24 cellular contexts compared by ENCODE assay signal in the genomic region with DNA sequence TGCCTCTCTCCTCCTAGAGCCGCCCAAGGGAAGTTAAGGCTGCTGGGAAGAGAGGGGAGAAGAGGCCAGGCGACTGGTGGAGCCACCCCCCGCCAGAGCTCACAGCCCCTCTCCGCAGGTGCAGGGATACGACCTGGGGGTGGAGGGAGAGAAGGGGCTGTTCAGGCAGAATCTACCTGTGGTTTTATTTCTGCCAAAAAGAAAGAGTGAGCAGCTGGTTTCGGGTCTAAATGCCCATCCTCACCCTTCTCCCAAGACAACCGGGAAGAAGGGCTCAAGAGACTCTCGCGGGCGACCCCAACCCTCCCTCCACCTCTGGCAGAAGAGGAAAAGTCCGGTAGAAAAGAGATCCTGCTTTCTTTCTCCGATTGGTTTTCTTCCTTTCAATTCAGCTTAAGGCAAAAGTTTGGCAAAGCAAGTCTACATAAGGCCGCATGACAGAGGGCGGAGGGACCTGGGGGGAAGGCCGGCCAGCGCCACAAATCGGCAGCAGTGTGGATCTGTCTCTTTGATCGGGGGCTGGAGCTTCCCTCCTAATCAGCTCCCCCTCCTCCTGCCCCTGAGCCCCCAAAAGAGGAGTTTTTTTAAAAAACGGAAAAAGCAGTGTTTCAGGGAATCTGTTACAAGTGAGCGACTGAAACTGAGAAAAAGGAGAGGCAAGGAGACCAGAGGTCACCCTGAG. TPM values are rescaled to one million over a fixed set of nuclear protein-coding genes. Genes with fewer than 3 reads are reported as not detected.
DNase-seq lines count a peak whose midpoint lies in the region; ATAC-seq, FAIRE-seq and TF ChIP-seq lines count a peak whose summit lies in the region.
"Had no signal": no experiment of that assay in that cellular context is flagged by ENCODE, and none has a peak within 500 bp of the region (broad histone marks: within the 10 kb centered on the region; RNA-seq: fewer than 3 reads in every experiment).

No MANE protein-coding gene starts in this region.

- H3K27ac Mint-ChIP-seq in activated naive CD4-positive, alpha-beta T cell treated with anti-CD3 and anti-CD28 coated beads, Interleukin-2, amount 10 ng/mL, durations not matched to agents 7 days and 5 days = peak overlapping the region; percentile 76
- no peak overlapping the region for H3K27ac Mint-ChIP-seq in neural progenitor cell
- no peak overlapping the region for H3K27ac Mint-ChIP-seq in Caco-2 (ENCODE audit: unreplicated experiment)

- H3K9me3 ChIP-seq in K562 (replicated peaks; ENCODE audit: control insufficient read depth, insufficient read depth, low read depth, low read length) = no peaks in the 10 kb centered on the region
- H3K9me3 ChIP-seq in neural progenitor cell (ENCODE audit: low read depth) = no peaks in the 10 kb centered on the region
- H3K9me3 ChIP-seq in Caco-2 = no peaks in the 10 kb centered on the region
- H3K9me3 ChIP-seq: HAP-1, left lung, mucosa of descending colon, pancreas had no signal

- WGBS in K562 (ENCODE audit: insufficient coverage, low coverage, missing lambda C conversion rate) = 68% methylated on average over 20 of the region's 20 CpGs

- H3K4me3 Mint-ChIP-seq in activated naive CD4-positive, alpha-beta T cell treated with anti-CD3 and anti-CD28 coated beads, Interleukin-2, amount 10 ng/mL, durations not matched to agents 7 days and 5 days = no peak overlapping the region
- H3K4me3 Mint-ChIP-seq in neural progenitor cell (no peak overlapping the region), Caco-2 (ENCODE audit: unreplicated experiment) (no peak overlapping the region)
- H3K4me3 Mint-ChIP-seq: activated B cell treated with CpG ODN at 0.5 μM for 24 hours had no signal

- H3K4me3 ChIP-seq in H7 (ENCODE audit: insufficient read depth, low read depth, low read length) (no peak overlapping the region), K562 (no peak overlapping the region), neural progenitor cell (no peak overlapping the region), Caco-2 (ENCODE audit: low read depth, low read length) (no peak overlapping the region)
- H3K4me3 ChIP-seq: HAP-1, left lung, mucosa of descending colon, pancreas had no signal

- intact Hi-C loops in K562 (cut with micrococcal nuclease) = no loop called here
- intact Hi-C loops in Caco-2 (cut with micrococcal nuclease; ENCODE audit: unreplicated experiment) = no loop called here

- no peak for TF ChIP-seq POLR2A in K562 (conservative IDR thresholded peaks at IDR 0.05)

- peaks cover 9% of the 10 kb centered on the region for H3K9me1 ChIP-seq in K562 (ENCODE audit: control insufficient read depth, insufficient read depth, low read length)

- H3K36me3 ChIP-seq in H7 (replicated peaks; ENCODE audit: control insufficient read depth, insufficient read depth, low read length) (no peaks in the 10 kb centered on the region), K562 (ENCODE audit: control insufficient read depth, insufficient read depth, low read length) (peaks cover 68% of the 10 kb centered on the region), neural progenitor cell (no peaks in the 10 kb centered on the region), Caco-2 (ENCODE audit: control insufficient read depth, insufficient read depth, low read length) (no peaks in the 10 kb centered on the region)
- H3K36me3 ChIP-seq: pancreas had no signal

- H3K27me3 Mint-ChIP-seq in activated naive CD4-positive, alpha-beta T cell treated with anti-CD3 and anti-CD28 coated beads, Interleukin-2, amount 10 ng/mL, durations not matched to agents 7 days and 5 days = no peaks in the 10 kb centered on the region
- H3K27me3 Mint-ChIP-seq in neural progenitor cell (ENCODE audit: insufficient read depth, low read depth) = peaks cover 5% of the 10 kb centered on the region
- no peaks in the 10 kb centered on the region for H3K27me3 Mint-ChIP-seq in Caco-2 (ENCODE audit: insufficient read depth, unreplicated experiment)
- H3K27me3 Mint-ChIP-seq: activated B cell treated with CpG ODN at 0.5 μM for 24 hours had no signal

- H3K36me3 Mint-ChIP-seq in activated naive CD4-positive, alpha-beta T cell treated with anti-CD3 and anti-CD28 coated beads, Interleukin-2, amount 10 ng/mL, durations not matched to agents 7 days and 5 days = peaks cover 50% of the 10 kb centered on the region
- H3K36me3 Mint-ChIP-seq in neural progenitor cell (no peaks in the 10 kb centered on the region), Caco-2 (ENCODE audit: insufficient read depth, unreplicated experiment) (peaks cover 4% of the 10 kb centered on the region)

- no peaks in the 10 kb centered on the region for H3F3A ChIP-seq in neural progenitor cell (ENCODE audit: low read depth)

- ATAC-seq in K562 = no peak
- ATAC-seq: esophagus mucosa, left lung, mucosa of descending colon, pancreas had no signal

- peaks cover 81% of the 10 kb centered on the region for H3K4me1 Mint-ChIP-seq in activated naive CD4-positive, alpha-beta T cell treated with anti-CD3 and anti-CD28 coated beads, Interleukin-2, amount 10 ng/mL, durations not matched to agents 7 days and 5 days
- peaks cover 15% of the 10 kb centered on the region for H3K4me1 Mint-ChIP-seq in neural progenitor cell
- no peaks in the 10 kb centered on the region for H3K4me1 Mint-ChIP-seq in Caco-2 (ENCODE audit: low read depth, unreplicated experiment)

- TF ChIP-seq EP300 in K562 (IDR thresholded peaks at IDR 0.05; ENCODE audit: low read length) = no peak

- H4K20me1 ChIP-seq in K562 (replicated peaks; ENCODE audit: control insufficient read depth, insufficient read depth, low read length) (peaks cover 7% of the 10 kb centered on the region; the same call in 1 of the 2 replicates), neural progenitor cell (ENCODE audit: low read depth) (no peaks in the 10 kb centered on the region)

- no peaks in the 10 kb centered on the region for H3K9me3 Mint-ChIP-seq in activated naive CD4-positive, alpha-beta T cell treated with anti-CD3 and anti-CD28 coated beads, Interleukin-2, amount 10 ng/mL, durations not matched to agents 7 days and 5 days
- no peaks in the 10 kb centered on the region for H3K9me3 Mint-ChIP-seq in neural progenitor cell
- no peaks in the 10 kb centered on the region for H3K9me3 Mint-ChIP-seq in Caco-2 (ENCODE audit: unreplicated experiment)
- H3K9me3 Mint-ChIP-seq: activated B cell treated with CpG ODN at 0.5 μM for 24 hours had no signal

- POLR2A ChIA-PET in K562 (lab: Yijun Ruan, JAX) = interaction anchor here (0.6 to 17.3 kb wide), 4 partner anchors 10 to 237 kb away, joined by 3 to 338 read pairs (median 46); a partner anchor contains a TSS
- POLR2A ChIA-PET in Caco-2 (lab: Charles Lee) = no interaction called here

- no peak for FAIRE-seq in K562 (lab: Jason Lieb, UNC)
- FAIRE-seq: GM19239, pancreas, urothelium cell line had no signal

- peaks cover 20% of the 10 kb centered on the region; the same call in 1 of the 3 replicates for H3K79me2 ChIP-seq in K562 (ENCODE audit: control insufficient read depth, insufficient read depth, low read length)
- H3K79me2 ChIP-seq in neural progenitor cell (ENCODE audit: low read depth) = no peaks in the 10 kb centered on the region

- H3K27me3 ChIP-seq in H7 (ENCODE audit: control insufficient read depth, insufficient read depth, low read length) (no peaks in the 10 kb centered on the region), K562 (ENCODE audit: control insufficient read depth in 2 of 2, insufficient read depth in 2 of 2, low read length in 2 of 2) (peaks cover 0 to 9% of the 10 kb centered on the region in 2 experiments; a peak in 1 of 5 replicates), neural progenitor cell (no peaks in the 10 kb centered on the region), Caco-2 (replicated peaks; ENCODE audit: control insufficient read depth, insufficient read depth, low read length) (no peaks in the 10 kb centered on the region)
- H3K27me3 ChIP-seq: left lung, pancreas had no signal

- TF ChIP-seq RAD21 in K562 (CRISPR knock-in tag; conservative IDR thresholded peaks at IDR 0.05 in 1 of 2, IDR thresholded peaks at IDR 0.05 in 1 of 2) = no peak

- peak overlapping the region in 1 of 2 experiments; percentile 52; a peak in 2 of 4 replicates for H3K9ac ChIP-seq in K562 (ENCODE audit: insufficient read depth in 1 of 2, low read depth in 2 of 2, low read length in 2 of 2)
- no peak overlapping the region for H3K9ac ChIP-seq in neural progenitor cell

- no peak overlapping the region for H3K4me2 ChIP-seq in K562 (ENCODE audit: insufficient read depth, low read length)
- no peak overlapping the region for H3K4me2 ChIP-seq in neural progenitor cell

- H3K4me1 ChIP-seq in K562 (replicated peaks in 1 of 2; ENCODE audit: control insufficient read depth in 2 of 2, insufficient read depth in 2 of 2, low read length in 2 of 2) (peaks cover 12 to 37% of the 10 kb centered on the region in 2 experiments), neural progenitor cell (peaks cover 14% of the 10 kb centered on the region), Caco-2 (no peaks in the 10 kb centered on the region)
- H3K4me1 ChIP-seq: HAP-1 had no signal

- CTCF ChIA-PET in activated naive CD4-positive, alpha-beta T cell treated with anti-CD3 and anti-CD28 coated beads, Interleukin-2, amount 10 ng/mL, durations not matched to agents 7 days and 5 days (lab: Charles Lee) = no interaction called here
- CTCF ChIA-PET in K562 (lab: Yijun Ruan, JAX; ENCODE audit: low intra/inter-chr PET ratio) = no interaction called here
- CTCF ChIA-PET in Caco-2 (lab: Charles Lee) = no interaction called here

- BruUV-seq in K562 (replicated peaks; lab: Mats Ljungman, UMichigan) (TSS peak; percentile 30), Caco-2 (replicated peaks; lab: Mats Ljungman, UMichigan) (no TSS peak)

- H3K27ac ChIP-seq in K562 (ENCODE audit: extremely low read depth, low read depth, low read length) = no peak overlapping the region
- no peak overlapping the region for H3K27ac ChIP-seq in neural progenitor cell
- H3K27ac ChIP-seq: left lung, pancreas had no signal

- in situ Hi-C loops in K562 (cut with MboI) = no loop called here

- TF ChIP-seq CTCF in K562 (IDR thresholded peaks at IDR 0.05 in 2 of 3, conservative IDR thresholded peaks at IDR 0.05 in 1 of 3; ENCODE audit: insufficient read depth in 2 of 3, low read depth in 1 of 3, low read length in 3 of 3) (no peak; a peak in 1 of 6 replicates), neural progenitor cell (IDR thresholded peaks at IDR 0.05) (no peak), Caco-2 (IDR thresholded peaks at IDR 0.05; ENCODE audit: insufficient read depth in 1 of 2, low read depth in 1 of 2, low read length in 1 of 2, severe bottlenecking in 1 of 2, unreplicated experiment in 1 of 2) (no peak)

- no peak for DNase-seq in activated naive CD4-positive, alpha-beta T cell treated with anti-CD3 and anti-CD28 coated beads, Interleukin-2, amount 10 ng/mL, durations not matched to agents 7 days and 5 days
- DNase-seq in activated naive CD4-positive, alpha-beta T cell (lab: John Stamatoyannopoulos, UW) = no peak
- DNase-seq in H7 (peak; percentile 67), K562 (ENCODE audit: extremely low read depth in 1 of 4, low spot score in 3 of 4) (peak in 3 of 4 experiments; percentile 16 to 57 (median 44)), neural progenitor cell (ENCODE audit: low spot score) (no peak), Caco-2 (no peak), NCI-H128 (lab: John Stamatoyannopoulos, UW; ENCODE audit: unreplicated experiment) (no peak)
- no peak for DNase-seq in stimulated activated CD4-positive, alpha-beta T cell treated with anti-CD3 and anti-CD28 coated beads, Interleukin-2, amount 100 ng/mL, for 48 hours
- DNase-seq: activated B cell treated with CpG ODN at 0.5 μM for 24 hours; activated CD8-positive, alpha-beta memory T cell treated with anti-CD3 and anti-CD28 coated beads, Interleukin-2, amount 50 U/mL, for 4 hours; dermis blood vessel endothelial cell; EL; NCI-H1105; NCI-H2107; NCI-H524; stimulated activated CD4-positive, alpha-beta T cell treated with anti-CD3 and anti-CD28 coated beads, Interleukin-2, amount 100 ng/mL, for 24 hours had no signal

- no peak overlapping the region for H2AFZ ChIP-seq in K562 (ENCODE audit: low read depth, low read length)
- peak overlapping the region; percentile 63 for H2AFZ ChIP-seq in neural progenitor cell (replicated peaks)

RNA-seq across cellular contexts. Expression of a gene that starts 16.3 kb away (rescaled TPM):
- total RNA-seq in H7 (2014; rRNA removed; shearing (Covaris generic)) = 1.6 and 3.4 TPM in 2 replicates
- 38.6 and 86.5 TPM in 2 replicates for total RNA-seq in K562 (2011; cell fraction: chromatin; rRNA removed; ENCODE audit: low replicate concordance)
- total RNA-seq in K562 (2011; cell fraction: nucleolus; rRNA removed) = 61.2 and 70.5 TPM in 2 replicates
- 59.7 and 74.0 TPM in 2 replicates for total RNA-seq in K562 (2011; cell fraction: nucleoplasm; rRNA removed)
- total RNA-seq in K562 (2014; rRNA removed) (55.5 and 85.8 TPM in 2 replicates), K562 (2014; rRNA removed; fragmentation: Illumina TruSeq; extraction: Trizol) (23.7 and 28.6 TPM in 2 replicates), K562 (2015; rRNA removed; fragmentation: Illumina TruSeq; extraction: Trizol) (55.6 and 55.9 TPM in 2 replicates), K562 (2021) (103 and 105 TPM in 2 replicates), neural progenitor cell (ENCODE audit: low replicate concordance) (0.32 and 1.5 TPM in 2 replicates), Caco-2 (2022) (0.70 and 0.88 TPM in 2 replicates)
- polyA plus RNA-seq in K562 (2011; rRNA removed) (29.9 and 50.1 TPM in 2 replicates), K562 (2014; fragmentation: Illumina TruSeq; extraction: Trizol) (65.0 and 68.7 TPM in 2 replicates), K562 (2014; fragmentation: Nextera tagmentation; extraction: Ambion mirVana) (1 to 10 TPM in 1 of 2 experiments, under 1 TPM in 1; 0.56 to 1.2 TPM), K562 (2014; rRNA removed) (55.2 and 59.6 TPM in 2 replicates)
- 60.0 and 102 TPM in 2 replicates for polyA plus RNA-seq in K562 (2011; cell fraction: cytosol; rRNA removed)
- polyA plus RNA-seq in K562 (2011; cell fraction: nucleus; rRNA removed) = 43.9 and 60.4 TPM in 2 replicates
- 66.9 and 81.0 TPM in 2 replicates for polyA plus RNA-seq in K562 (2012)
- polyA minus RNA-seq in K562 (2011; rRNA and poly(A)+ RNA removed) = 23.2 and 33.4 TPM in 2 replicates
- polyA minus RNA-seq in K562 (2011; cell fraction: cytosol; rRNA and poly(A)+ RNA removed) = 57.5 and 69.4 TPM in 2 replicates
- polyA minus RNA-seq in K562 (2011; cell fraction: nucleus; rRNA and poly(A)+ RNA removed) = 13.3 and 20.8 TPM in 2 replicates

RNA-seq across cellular contexts. Expression of a gene that starts 29.5 kb away (rescaled TPM):
- 8.2 and 8.8 TPM in 2 replicates for total RNA-seq in H7 (2014; rRNA removed; shearing (Covaris generic))
- 0.49 TPM in 1 of 2 replicates, not detected in the other for total RNA-seq in K562 (2011; cell fraction: chromatin; rRNA removed; ENCODE audit: low replicate concordance)
- total RNA-seq in K562 (2011; cell fraction: nucleolus; rRNA removed) = 1.1 and 1.2 TPM in 2 replicates
- 0.66 and 0.99 TPM in 2 replicates for total RNA-seq in K562 (2011; cell fraction: nucleoplasm; rRNA removed)
- 0.23 and 0.65 TPM in 2 replicates for total RNA-seq in K562 (2014; rRNA removed)
- total RNA-seq in K562 (2014; rRNA removed; fragmentation: Illumina TruSeq; extraction: Trizol) = not detected in 2 replicates
- 0.18 and 0.30 TPM in 2 replicates for total RNA-seq in K562 (2015; rRNA removed; fragmentation: Illumina TruSeq; extraction: Trizol)
- 0.56 and 0.93 TPM in 2 replicates for total RNA-seq in K562 (2021)
- 0.18 and 0.41 TPM in 2 replicates for polyA plus RNA-seq in K562 (2011; rRNA removed)
- 0.48 and 0.50 TPM in 2 replicates for polyA plus RNA-seq in K562 (2011; cell fraction: cytosol; rRNA removed)
- polyA plus RNA-seq in K562 (2011; cell fraction: nucleus; rRNA removed) = 0.68 and 0.87 TPM in 2 replicates
- polyA plus RNA-seq in K562 (2012) = 0.64 and 1.3 TPM in 2 replicates
- 0.09 and 0.37 TPM in 2 replicates for polyA plus RNA-seq in K562 (2014; fragmentation: Illumina TruSeq; extraction: Trizol)
- not detected for polyA plus RNA-seq in K562 (2014; fragmentation: Nextera tagmentation; extraction: Ambion mirVana)
- 0.86 TPM in 1 of 2 replicates, not detected in the other for polyA plus RNA-seq in K562 (2014; rRNA removed)
- polyA minus RNA-seq in K562 (2011; rRNA and poly(A)+ RNA removed) = 0.09 and 0.11 TPM in 2 replicates
- polyA minus RNA-seq in K562 (2011; cell fraction: cytosol; rRNA and poly(A)+ RNA removed) = not detected in 2 replicates
- polyA minus RNA-seq in K562 (2011; cell fraction: nucleus; rRNA and poly(A)+ RNA removed) = 0.13 and 1.00 TPM in 2 replicates
- total RNA-seq in neural progenitor cell (ENCODE audit: low replicate concordance) = 5.4 and 11.5 TPM in 2 replicates
- total RNA-seq in Caco-2 (2022) = 0.11 TPM in 1 of 2 replicates, not detected in the other
- total RNA-seq: T-helper 1 cell treated with Interleukin-12 subunit alpha and Interleukin-12 subunit beta and Interleukin-4 antibody, amounts not matched to agents 30 ng/mL and 1 ng/mL, for 36 hours had no signal

Comparison
In these comparisons a context has a peak if more than half of its experiments do, and no peak if none do; other contexts are left out.
1. DNase-seq: peak in H7 (single experiment) and K562 (3 of 4); none in activated naive CD4-positive, alpha-beta T cell treated with anti-CD3 and anti-CD28 coated beads, Interleukin-2, amount 10 ng/mL, durations not matched to agents 7 days and 5 days (single experiment), activated naive CD4-positive, alpha-beta T cell (0 of 4), neural progenitor cell (single experiment), Caco-2 (0 of 2), NCI-H128 (single experiment) and stimulated activated CD4-positive, alpha-beta T cell treated with anti-CD3 and anti-CD28 coated beads, Interleukin-2, amount 100 ng/mL, for 48 hours (0 of 2).